In the genomic region with DNA sequence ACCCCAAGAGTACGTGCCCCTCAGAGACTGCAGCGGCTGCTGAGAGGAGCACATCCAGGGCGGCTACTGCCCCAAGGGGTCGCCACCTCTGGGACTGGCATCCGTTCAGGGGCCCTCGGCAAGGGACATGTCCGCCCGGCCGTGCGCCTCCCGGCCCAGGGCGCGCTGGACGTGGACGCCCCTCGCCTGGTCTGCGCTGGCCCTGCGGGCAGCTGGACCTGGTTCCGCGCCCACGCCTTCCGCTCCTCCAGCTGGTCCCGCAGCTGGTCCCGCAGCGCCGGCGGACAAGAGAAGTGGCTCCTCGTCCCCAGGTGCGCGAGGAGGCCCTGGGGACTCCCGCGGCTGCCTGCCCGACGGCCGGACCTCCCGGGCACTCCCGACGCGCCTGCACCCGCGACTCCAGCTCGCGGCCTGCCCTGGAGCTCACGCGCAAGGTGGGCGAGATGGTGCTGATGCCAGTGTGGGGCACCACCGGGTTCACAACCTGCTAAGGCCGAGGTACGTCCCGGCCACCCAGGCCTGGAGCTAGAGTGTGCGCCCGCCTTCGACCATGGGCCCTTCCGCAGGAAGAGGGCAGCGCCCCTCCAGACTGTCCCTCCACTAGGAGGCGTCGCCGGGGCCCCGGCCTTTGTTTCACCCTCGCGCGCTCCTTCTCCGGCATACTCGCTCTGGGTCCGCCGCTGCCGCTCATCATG, we compare ENCODE assay signal across 11 cellular contexts. TPM values are rescaled to one million over a fixed set of nuclear protein-coding genes. Genes with fewer than 3 reads are reported as not detected.
DNase-seq lines count a peak whose midpoint lies in the region; ATAC-seq and TF ChIP-seq lines count a peak whose summit lies in the region.
"Had no signal": no experiment of that assay in that cellular context is flagged by ENCODE, and none has a peak within 500 bp of the region (broad histone marks: within the 10 kb centered on the region; RNA-seq: fewer than 3 reads in every experiment).

No MANE protein-coding gene starts in this region.

- peaks cover 58% of the 10 kb centered on the region for H3K27me3 Mint-ChIP-seq in stimulated activated memory B cell treated with anti-CD40 and anti-IgM and Interleukin-4, amounts not matched to agents 10 μg/mL and 1 μg/mL and 100 μg/mL, for 72 hours

- no peaks in the 10 kb centered on the region for H3K36me3 ChIP-seq in HUES6 (ENCODE audit: control insufficient read depth, insufficient read depth, low read length)
- H3K36me3 ChIP-seq in body of pancreas (replicated peaks in 1 of 2; ENCODE audit: insufficient read depth in 1 of 2, low read depth in 2 of 2): no peaks in the 10 kb centered on the region

- no peak overlapping the region for H3K4me3 Mint-ChIP-seq in stimulated activated memory B cell treated with anti-CD40 and anti-IgM and Interleukin-4, amounts not matched to agents 10 μg/mL and 1 μg/mL and 100 μg/mL, for 72 hours

- peaks cover 17% of the 10 kb centered on the region; the same call in 1 of the 2 replicates for H3K27me3 ChIP-seq in HUES6 (ENCODE audit: control insufficient read depth, insufficient read depth, low read length)
- H3K27me3 ChIP-seq in body of pancreas: no peaks in the 10 kb centered on the region

- no peaks in the 10 kb centered on the region for H3K4me1 Mint-ChIP-seq in stimulated activated memory B cell treated with anti-CD40 and anti-IgM and Interleukin-4, amounts not matched to agents 10 μg/mL and 1 μg/mL and 100 μg/mL, for 72 hours

- WGBS in body of pancreas, 2 donors: 50 to 79% methylated on average over 17 to 49 of the region's 67 CpGs

- H3K27ac ChIP-seq in HUES6 (ENCODE audit: low read depth, low read length) (no peak overlapping the region), body of pancreas (no peak overlapping the region)

- no peak overlapping the region for H3K27ac Mint-ChIP-seq in stimulated activated memory B cell treated with anti-CD40 and anti-IgM and Interleukin-4, amounts not matched to agents 10 μg/mL and 1 μg/mL and 100 μg/mL, for 72 hours

- DNase-seq in body of pancreas (no peak), islet precursor cell (peak; percentile 49), AML-193 (lab: John Stamatoyannopoulos, UW) (no peak)
- no peak for DNase-seq in central memory CD4-positive, alpha-beta T cell
- DNase-seq: GDM1, kidney glomerular epithelial cell had no signal

- peaks cover 15% of the 10 kb centered on the region for H3K9me3 Mint-ChIP-seq in stimulated activated memory B cell treated with anti-CD40 and anti-IgM and Interleukin-4, amounts not matched to agents 10 μg/mL and 1 μg/mL and 100 μg/mL, for 72 hours

- H3K9ac ChIP-seq in HUES6 (ENCODE audit: low read length): no peak overlapping the region

- ATAC-seq in body of pancreas: peak; percentile 18
- peak; percentile 36 for ATAC-seq in stimulated activated memory B cell treated with anti-CD40 and anti-IgM and Interleukin-4, amounts not matched to agents 10 μg/mL and 1 μg/mL and 100 μg/mL, for 72 hours
- no peak for ATAC-seq in GM18505 (IDR thresholded peaks at IDR 0.05; ENCODE audit: unreplicated experiment)
- no peak for ATAC-seq in GM19035 (IDR thresholded peaks at IDR 0.05; ENCODE audit: unreplicated experiment)

- H3K4me3 ChIP-seq in HUES6 (ENCODE audit: low read depth, low read length) (peak overlapping the region; percentile 41; the same call in 1 of the 2 replicates), body of pancreas (no peak overlapping the region)

- H3K4me1 ChIP-seq in HUES6 (ENCODE audit: control insufficient read depth, insufficient read depth, low read length) (no peaks in the 10 kb centered on the region), body of pancreas (peaks cover 9% of the 10 kb centered on the region)

- intact Hi-C loops in body of pancreas (cut with DNase I): no loop called here

- H3K9me3 ChIP-seq in HUES6 (ENCODE audit: control insufficient read depth, insufficient read depth, low read depth, low read length): peaks cover 4% of the 10 kb centered on the region
- H3K9me3 ChIP-seq in body of pancreas: no peaks in the 10 kb centered on the region

- H3K36me3 Mint-ChIP-seq in stimulated activated memory B cell treated with anti-CD40 and anti-IgM and Interleukin-4, amounts not matched to agents 10 μg/mL and 1 μg/mL and 100 μg/mL, for 72 hours: peaks cover 22% of the 10 kb centered on the region

- no peak for TF ChIP-seq POLR2A in body of pancreas (IDR thresholded peaks at IDR 0.05)
- no peak for TF ChIP-seq POLR2A in GM18505 (IDR thresholded peaks at IDR 0.05; ENCODE audit: borderline replicate concordance, extremely low read depth, insufficient read depth, insufficient read length)

- TF ChIP-seq CTCF in body of pancreas (IDR thresholded peaks at IDR 0.05): no peak

RNA-seq across cellular contexts. Expression of a gene that starts 14.4 kb away (rescaled TPM):
- total RNA-seq in body of pancreas: not detected
- total RNA-seq: cerebellum had no signal

RNA-seq across cellular contexts. Expression of a gene that starts 45.1 kb away (rescaled TPM):
- 1 to 10 TPM; 1.8 to 4.0 TPM for total RNA-seq in body of pancreas

RNA-seq across cellular contexts. Expression of a gene that starts 52.3 kb away (rescaled TPM):
- not detected for total RNA-seq in body of pancreas

Comparison
In these comparisons a context has a peak if more than half of its experiments do, and no peak if none do; other contexts are left out.
1. ATAC-seq: peak in body of pancreas (single experiment) and stimulated activated memory B cell treated with anti-CD40 and anti-IgM and Interleukin-4, amounts not matched to agents 10 μg/mL and 1 μg/mL and 100 μg/mL, for 72 hours (single experiment); none in GM18505 (single experiment) and GM19035 (single experiment).